Comparison of ENCODE assay signal across 13 cellular contexts in the genomic region with DNA sequence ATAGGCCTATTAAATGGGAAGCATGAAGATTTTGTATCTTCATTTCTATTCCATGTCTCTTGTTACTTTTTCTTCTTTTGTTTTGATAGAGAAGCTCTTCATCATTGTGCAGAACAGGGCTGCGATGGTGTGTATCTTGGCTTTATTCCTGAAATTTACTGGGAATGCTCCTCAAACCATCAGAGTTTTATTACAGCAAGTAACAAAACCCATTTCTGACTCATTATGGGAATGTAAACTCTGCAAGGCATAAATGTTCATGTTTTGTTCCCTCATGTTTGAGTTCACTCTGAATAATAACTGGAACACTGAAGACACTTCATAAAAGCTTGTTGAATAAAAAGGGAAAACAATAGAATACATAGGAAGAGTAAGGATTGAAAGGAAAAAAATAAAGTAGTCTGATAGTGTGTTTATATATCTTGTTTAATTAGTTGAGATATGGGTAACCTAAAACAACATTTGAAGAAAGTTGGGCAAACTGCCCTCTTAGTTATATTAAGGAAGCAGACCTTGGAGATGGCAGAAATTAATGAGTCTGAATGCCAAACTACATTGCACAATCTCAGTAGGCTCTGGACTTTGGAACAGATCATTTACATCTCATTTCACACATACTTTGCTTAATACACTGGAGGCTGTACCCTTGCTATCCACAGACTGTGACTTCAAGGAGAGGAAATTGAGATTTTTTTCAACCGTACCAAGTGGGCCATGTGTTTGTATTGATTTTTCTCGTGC.
DNase-seq lines count a peak whose midpoint lies in the region; ATAC-seq and TF ChIP-seq lines count a peak whose summit lies in the region.
"Had no signal": no experiment of that assay in that cellular context is flagged by ENCODE, and none has a peak within 500 bp of the region (broad histone marks: within the 10 kb centered on the region; RNA-seq: fewer than 3 reads in every experiment).

No MANE protein-coding gene starts in this region.

- no peaks in the 10 kb centered on the region for H4K20me1 ChIP-seq in MM.1S (ENCODE audit: insufficient read depth, low read length)

- H2AFZ ChIP-seq in MM.1S (ENCODE audit: low read length), result no peak overlapping the region

- H3K4me3 ChIP-seq in epithelial cell of proximal tubule (ENCODE audit: low read depth, low read length), result no peak overlapping the region
- H3K4me3 ChIP-seq in lower lobe of right lung, result no peak overlapping the region
- no peak overlapping the region for H3K4me3 ChIP-seq in aorta (ENCODE audit: low read length in 2 of 2)
- no peak overlapping the region for H3K4me3 ChIP-seq in MM.1S (ENCODE audit: low read length)

- no peaks in the 10 kb centered on the region for H3K36me3 ChIP-seq in lower lobe of right lung
- H3K36me3 ChIP-seq in aorta (ENCODE audit: control insufficient read depth in 1 of 2, insufficient read depth in 2 of 2, low read length in 1 of 2), result no peaks in the 10 kb centered on the region
- H3K36me3 ChIP-seq in MM.1S (replicated peaks; ENCODE audit: insufficient read depth, low read length), result no peaks in the 10 kb centered on the region

- intact Hi-C loops in left ventricle myocardium superior (cut with micrococcal nuclease) (no loop called here), cardiac septum (cut with DNase I) (no loop called here), lower lobe of right lung (cut with DNase I) (no loop called here), aorta (cut with DNase I) (no loop called here)

- no peak overlapping the region for H3K4me2 ChIP-seq in MM.1S (ENCODE audit: low read depth, low read length)

- TF ChIP-seq CTCF in epithelial cell of proximal tubule (conservative IDR thresholded peaks at IDR 0.05; ENCODE audit: low read depth, low read length) (no peak), lower lobe of right lung (IDR thresholded peaks at IDR 0.05) (no peak), MM.1S (IDR thresholded peaks at IDR 0.05; ENCODE audit: low read length) (no peak)

- H3K27ac ChIP-seq in lower lobe of right lung (no peak overlapping the region), aorta (ENCODE audit: low read depth in 1 of 2, low read length in 2 of 2) (no peak overlapping the region), MM.1S (ENCODE audit: low read length) (no peak overlapping the region)

- no peaks in the 10 kb centered on the region for H3K9me2 ChIP-seq in MM.1S (replicated peaks; ENCODE audit: insufficient read depth, low read length)

- no peaks in the 10 kb centered on the region for H3F3A ChIP-seq in MM.1S (ENCODE audit: insufficient read depth, low read length)

- DNase-seq in left ventricle myocardium superior (no peak), cardiac septum (ENCODE audit: low spot score) (no peak), epithelial cell of proximal tubule (ENCODE audit: low read depth) (peak; percentile 83), lower lobe of right lung (no peak), aorta (no peak), MM.1S (no peak), RPMI8226 (no peak)
- no peak for DNase-seq in activated naive CD4-positive, alpha-beta T cell treated with anti-CD3 and anti-CD28 coated beads, Interleukin-2, amount 50 U/mL, for 16 hours
- DNase-seq: activated CD8-positive, alpha-beta T cell treated with anti-CD3 and anti-CD28 coated beads for 36 hours; activated naive CD4-positive, alpha-beta T cell treated with Interleukin-2 at 50 U/mL for 16 hours; DMS79; stimulated activated CD4-positive, alpha-beta T cell treated with anti-CD3 and anti-CD28 coated beads, Interleukin-4, amount 100 ng/mL, for 24 hours; stimulated activated naive CD4-positive, alpha-beta T cell had no signal

- H3K4me1 ChIP-seq in lower lobe of right lung (peaks cover 5% of the 10 kb centered on the region), aorta (ENCODE audit: control insufficient read depth in 1 of 2, insufficient read depth in 2 of 2, low read length in 2 of 2) (peaks cover 0 to 6% of the 10 kb centered on the region in 2 donors), MM.1S (ENCODE audit: low read length) (no peaks in the 10 kb centered on the region)

- 20 to 21% methylated on average over 3 of the region's 3 CpGs for WGBS in aorta, 2 donors

- ATAC-seq in left ventricle myocardium superior, result peak; percentile 51
- peak; percentile 35 to 44 for ATAC-seq in lower lobe of right lung
- ATAC-seq in aorta (ENCODE audit: low FRiP score), result peak; percentile 46
- ATAC-seq: activated CD8-positive, alpha-beta T cell treated with anti-CD3 and anti-CD28 coated beads for 36 hours had no signal

- no peak overlapping the region for H3K9ac ChIP-seq in MM.1S (ENCODE audit: low read length)

- H3K27me3 ChIP-seq in lower lobe of right lung (ENCODE audit: low read depth) (no peaks in the 10 kb centered on the region), aorta (ENCODE audit: control insufficient read depth in 1 of 2, insufficient read depth in 2 of 2, low read length in 1 of 2) (no peaks in the 10 kb centered on the region), MM.1S (replicated peaks; ENCODE audit: insufficient read depth, low read length) (no peaks in the 10 kb centered on the region)

- no peaks in the 10 kb centered on the region for H3K79me2 ChIP-seq in MM.1S (ENCODE audit: low read length)

- H3K9me3 ChIP-seq in lower lobe of right lung (no peaks in the 10 kb centered on the region), aorta (ENCODE audit: control insufficient read depth, low read length) (no peaks in the 10 kb centered on the region), MM.1S (replicated peaks; ENCODE audit: insufficient read depth, low read length) (no peaks in the 10 kb centered on the region)
